ENCODE assay signal across 8 cellular contexts in the genomic region with DNA sequence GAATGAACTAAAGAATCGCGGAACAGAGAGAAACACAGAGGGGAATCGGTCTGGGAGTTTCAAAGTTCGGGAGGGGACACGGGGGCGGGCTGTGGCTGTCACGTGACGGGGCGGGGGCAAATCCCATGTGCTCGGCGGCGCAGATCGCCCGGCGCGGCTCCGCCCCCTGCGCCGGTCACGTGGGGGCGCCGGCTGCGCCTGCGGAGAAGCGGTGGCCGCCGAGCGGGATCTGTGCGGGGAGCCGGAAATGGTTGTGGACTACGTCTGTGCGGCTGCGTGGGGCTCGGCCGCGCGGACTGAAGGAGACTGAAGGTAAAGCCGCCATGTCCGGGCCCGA. TPM values are rescaled to one million over a fixed set of nuclear protein-coding genes. Genes with fewer than 3 reads are reported as not detected.
DNase-seq lines count a peak whose midpoint lies in the region; ATAC-seq, FAIRE-seq and TF ChIP-seq lines count a peak whose summit lies in the region.

Gene EIF4G1, plus strand, starts transcription at position 244 of the 337 bp plus-strand sequence. CDS start 1,191 bp downstream, outside the sequence.

- peak within 1 kb of the TSS; percentile 78 to 85 (median 79) for H3K4me3 Mint-ChIP-seq in T-cell

- H3K27ac ChIP-seq in adipose tissue (ENCODE audit: low read depth, low read length) (peak within 1 kb of the TSS; percentile 98), heart left ventricle (peak within 1 kb of the TSS; percentile 89 to 99 (median 96)), upper lobe of left lung (peak within 1 kb of the TSS; percentile 97 to 98 (median 98))

- TF ChIP-seq POLR2A in GM12892 (IDR thresholded peaks at IDR 0.05; ENCODE audit: low read depth, low read length) = peak; percentile 86
- peak in 1 of 2 donors; percentile 31 for TF ChIP-seq POLR2A in heart left ventricle (IDR thresholded peaks at IDR 0.05)
- peak in 2 of 4 donors; percentile 22 to 82 for TF ChIP-seq POLR2A in upper lobe of left lung (IDR thresholded peaks at IDR 0.05)

- 0% methylated on average over 27 to 40 of the region's 40 CpGs for WGBS in adipose tissue, 3 donors
- WGBS in heart left ventricle, 4 donors = 0% methylated on average over 16 to 40 of the region's 40 CpGs
- 0 to 1% methylated on average over 20 to 33 of the region's 40 CpGs for WGBS in upper lobe of left lung, 2 donors

- DNase-seq in GM12892 (ENCODE audit: insufficient read length) (peak; percentile 97), NCI-H1436 treated with DMSO at 0.1 percent for 48 hours (lab: John Stamatoyannopoulos, UW) (peak; percentile 55), T-cell (peak; percentile 80 to 93 (median 90)), heart left ventricle (peak; percentile 96 to 98 (median 96)), posterior vena cava (ENCODE audit: low spot score) (peak; percentile 98), upper lobe of left lung (peak; percentile 95 to 99)

- peak; percentile 95 for FAIRE-seq in GM12892 (lab: Jason Lieb, UNC)

- H3K4me3 ChIP-seq in heart left ventricle (peak within 1 kb of the TSS; percentile 46 to 92 (median 88)), upper lobe of left lung (peak within 1 kb of the TSS; percentile 83 to 93 (median 88))

- peak in 1 of 4 donors; percentile 15 for TF ChIP-seq EP300 in upper lobe of left lung (IDR thresholded peaks at IDR 0.05)

- ATAC-seq in HG02840 (IDR thresholded peaks at IDR 0.05; ENCODE audit: low FRiP score, unreplicated experiment) = peak; percentile 89
- ATAC-seq in T-cell (replicated peaks in 1 of 4) = peak; percentile 87 to 89 (median 88)
- peak; percentile 79 to 91 (median 86) for ATAC-seq in heart left ventricle
- ATAC-seq in upper lobe of left lung (ENCODE audit: low FRiP score in 2 of 2) = peak; percentile 91 to 95

- CTCF ChIA-PET in T-cell (lab: Charles Lee) = no interaction called here

- H3K4me1 Mint-ChIP-seq in T-cell = peaks cover 29 to 32% (median 31%) of the 10 kb centered on the region in 3 donors

- H3K9me3 Mint-ChIP-seq in T-cell = no peaks in the 10 kb centered on the region

- H3K9me3 ChIP-seq in heart left ventricle (no peaks in the 10 kb centered on the region), upper lobe of left lung (no peaks in the 10 kb centered on the region)

- H3K27me3 ChIP-seq in heart left ventricle (no peaks in the 10 kb centered on the region), upper lobe of left lung (no peaks in the 10 kb centered on the region)

- peak within 1 kb of the TSS; percentile 88 to 95 for H3K27ac Mint-ChIP-seq in T-cell

- peaks cover 0 to 28% (median 22%) of the 10 kb centered on the region in 9 donors for H3K36me3 ChIP-seq in heart left ventricle
- H3K36me3 ChIP-seq in upper lobe of left lung = peaks cover 0 to 30% (median 19%) of the 10 kb centered on the region in 4 donors

- no peaks in the 10 kb centered on the region for H3K27me3 Mint-ChIP-seq in T-cell

- H3K36me3 Mint-ChIP-seq in T-cell = peaks cover 14% of the 10 kb centered on the region

- intact Hi-C loops in heart left ventricle (cut with DNase I) (loop anchor here in 6 of 10 donors (1.0 to 10.0 kb wide), 6 partner anchors 15 to 140 kb away; partner anchors contain the start of genes FAM131A (in 3 of the 6), ABCF3 (in 2 of the 6), PSMD2 (in 2 of the 6) and AP2M1 (in 1 of the 6)), posterior vena cava (cut with DNase I) (loop anchor here in 1 of 2 donors (10.0 kb wide), 1 partner anchor 130 kb away; the partner anchor contains the start of gene ABCF3)

- POLR2A ChIA-PET in T-cell (lab: Charles Lee) = no interaction called here

- peaks cover 0 to 43% (median 37%) of the 10 kb centered on the region in 12 donors for H3K4me1 ChIP-seq in heart left ventricle
- H3K4me1 ChIP-seq in upper lobe of left lung = peaks cover 42 to 46% (median 42%) of the 10 kb centered on the region in 4 donors

- TF ChIP-seq CTCF in heart left ventricle (IDR thresholded peaks at IDR 0.05) = no peak
- TF ChIP-seq CTCF in upper lobe of left lung (IDR thresholded peaks at IDR 0.05) = no peak

RNA-seq across cellular contexts. Expression of gene EIF4G1, which starts in this region (rescaled TPM):
- polyA plus RNA-seq in GM12892 (2012; ENCODE audit: missing spikeins) = 124 TPM
- 100 to 1,000 TPM; 232 to 290 (median 271) TPM for total RNA-seq in T-cell
- 100 to 1,000 TPM; 114 to 271 (median 178) TPM for polyA plus RNA-seq in adipose tissue
- 100 to 1,000 TPM; 211 to 406 (median 229) TPM for total RNA-seq in heart left ventricle
- 100 to 1,000 TPM; 178 to 407 TPM for polyA plus RNA-seq in heart left ventricle
- total RNA-seq in posterior vena cava = 100 to 1,000 TPM; 273 to 325 TPM
- total RNA-seq in upper lobe of left lung = 100 to 1,000 TPM; 278 to 408 (median 326) TPM

Comparison
In these comparisons a context has a peak if more than half of its experiments do, and no peak if none do; other contexts are left out.
1. Peak in every context shown above with its lines: DNase-seq, ATAC-seq, H3K4me3 ChIP-seq and H3K27ac ChIP-seq.